1 cellular context compared by ENCODE assay signal in genomic region chr3:72322264-72322976, GRCh38.
TF ChIP-seq lines count a peak whose summit lies in the region.

No MANE protein-coding gene starts in this region.

TF ChIP-seq in K562, 482 proteins besides CTCF, POLR2A, EP300 and RAD21 (continued from another document and continues in another):
- TF ChIP-seq THAP12 (CRISPR knock-in tag; IDR thresholded peaks at IDR 0.05): no peak
- TF ChIP-seq SLC30A9 (CRISPR knock-in tag; IDR thresholded peaks at IDR 0.05): no peak
- no peak for TF ChIP-seq ZNF445 (CRISPR knock-in tag; IDR thresholded peaks at IDR 0.05; ENCODE audit: low read depth)
- TF ChIP-seq MTF1 (CRISPR knock-in tag; IDR thresholded peaks at IDR 0.05; ENCODE audit: borderline replicate concordance): no peak
- no peak; the same call in 1 of the 2 replicates for TF ChIP-seq ELF1 (tag; IDR thresholded peaks at IDR 0.05)
- TF ChIP-seq FOXJ3 (CRISPR knock-in tag; IDR thresholded peaks at IDR 0.05): no peak
- TF ChIP-seq ZNF77 (CRISPR knock-in tag; IDR thresholded peaks at IDR 0.05): no peak
- TF ChIP-seq ZNF239 (CRISPR knock-in tag; IDR thresholded peaks at IDR 0.05): no peak; the same call in 1 of the 2 replicates
- peak; percentile 45 for TF ChIP-seq ETV1 (tag; conservative IDR thresholded peaks at IDR 0.05; ENCODE audit: low read depth)
- TF ChIP-seq USF1 (CRISPR knock-in tag; IDR thresholded peaks at IDR 0.05): peak; percentile 77
- no peak for TF ChIP-seq ZFX (CRISPR knock-in tag; IDR thresholded peaks at IDR 0.05)
- TF ChIP-seq MITF (IDR thresholded peaks at IDR 0.05): 0 out of 2 replicates have a peak, but pooled peaks have one; percentile 15
- TF ChIP-seq TRIM28 (IDR thresholded peaks at IDR 0.05): no peak
- TF ChIP-seq RBM34 (IDR thresholded peaks at IDR 0.05; ENCODE audit: borderline replicate concordance, insufficient read depth, low read length): no peak
- TF ChIP-seq VEZF1 (CRISPR knock-in tag; IDR thresholded peaks at IDR 0.05): peak; percentile 89
- no peak for TF ChIP-seq THRA (IDR thresholded peaks at IDR 0.05)
- TF ChIP-seq TAF1 (IDR thresholded peaks at IDR 0.05; ENCODE audit: control insufficient read depth, extremely low read depth, insufficient read depth, low read length, severe bottlenecking): no peak
- TF ChIP-seq E4F1 (CRISPR knock-in tag; IDR thresholded peaks at IDR 0.05; ENCODE audit: borderline replicate concordance): no peak
- no peak for TF ChIP-seq ZNF609 (CRISPR knock-in tag; IDR thresholded peaks at IDR 0.05; ENCODE audit: borderline replicate concordance)
- TF ChIP-seq CEBPG (CRISPR knock-in tag; IDR thresholded peaks at IDR 0.05): peak; percentile 97
- peak; percentile 96 to 98 for TF ChIP-seq CEBPG (tag; conservative IDR thresholded peaks at IDR 0.05 in 1 of 2, IDR thresholded peaks at IDR 0.05 in 1 of 2)
- no peak for TF ChIP-seq ZNF324 (CRISPR knock-in tag; IDR thresholded peaks at IDR 0.05)
- no peak for TF ChIP-seq ZNF133 (CRISPR knock-in tag; IDR thresholded peaks at IDR 0.05)
- no peak for TF ChIP-seq GABPB2 (CRISPR knock-in tag; conservative IDR thresholded peaks at IDR 0.05)
- TF ChIP-seq ESRRB (CRISPR knock-in tag; IDR thresholded peaks at IDR 0.05; ENCODE audit: borderline replicate concordance): no peak
- no peak for TF ChIP-seq XRCC4 (IDR thresholded peaks at IDR 0.05; ENCODE audit: extremely low read depth, insufficient read depth, insufficient read length)
- TF ChIP-seq SNRNP70 (optimal IDR thresholded peaks at IDR 0.05; ENCODE audit: low read depth, low read length): no peak
- no peak for TF ChIP-seq EWSR1 (IDR thresholded peaks at IDR 0.05; ENCODE audit: borderline replicate concordance, low read depth, partially characterized antibody)
- TF ChIP-seq TFAP4 (CRISPR knock-in tag; IDR thresholded peaks at IDR 0.05; ENCODE audit: borderline replicate concordance): peak; percentile 34; the same call in 1 of the 2 replicates
- no peak for TF ChIP-seq ARID3A (IDR thresholded peaks at IDR 0.05; ENCODE audit: borderline replicate concordance, low read depth, low read length)
- TF ChIP-seq BCLAF1 (IDR thresholded peaks at IDR 0.05; ENCODE audit: borderline replicate concordance in 1 of 2, control insufficient read depth in 1 of 2, low read depth in 2 of 2, low read length in 1 of 2): no peak
- peak; percentile 70; the same call in 1 of the 2 replicates for TF ChIP-seq EHMT2 (IDR thresholded peaks at IDR 0.05)
- no peak for TF ChIP-seq PHB2 (IDR thresholded peaks at IDR 0.05; ENCODE audit: low read depth)
- no peak for TF ChIP-seq KAT7 (CRISPR knock-in tag; IDR thresholded peaks at IDR 0.05; ENCODE audit: borderline replicate concordance)
- TF ChIP-seq IFI16 (CRISPR knock-in tag; IDR thresholded peaks at IDR 0.05): no peak
- no peak for TF ChIP-seq SP1 (CRISPR knock-in tag; IDR thresholded peaks at IDR 0.05)
- TF ChIP-seq NFATC3 (IDR thresholded peaks at IDR 0.05): no peak
- no peak; the same call in 1 of the 2 replicates for TF ChIP-seq GABPA (tag; conservative IDR thresholded peaks at IDR 0.05; ENCODE audit: low read depth)
- TF ChIP-seq NCOA4 (IDR thresholded peaks at IDR 0.05; ENCODE audit: partially characterized antibody): no peak
- no peak for TF ChIP-seq SIN3A (IDR thresholded peaks at IDR 0.05; ENCODE audit: borderline replicate concordance in 2 of 2, control insufficient read depth in 1 of 2, low read depth in 2 of 2, low read length in 2 of 2)
- no peak for TF ChIP-seq RBM17 (IDR thresholded peaks at IDR 0.05; ENCODE audit: borderline replicate concordance, low read depth, low read length)
- TF ChIP-seq ZNF24 (IDR thresholded peaks at IDR 0.05): no peak
- peak; percentile 89 for TF ChIP-seq ZNF644 (tag; IDR thresholded peaks at IDR 0.05; ENCODE audit: low read depth)
